Comparison of ENCODE assay signal across 15 cellular contexts in the genomic region with DNA sequence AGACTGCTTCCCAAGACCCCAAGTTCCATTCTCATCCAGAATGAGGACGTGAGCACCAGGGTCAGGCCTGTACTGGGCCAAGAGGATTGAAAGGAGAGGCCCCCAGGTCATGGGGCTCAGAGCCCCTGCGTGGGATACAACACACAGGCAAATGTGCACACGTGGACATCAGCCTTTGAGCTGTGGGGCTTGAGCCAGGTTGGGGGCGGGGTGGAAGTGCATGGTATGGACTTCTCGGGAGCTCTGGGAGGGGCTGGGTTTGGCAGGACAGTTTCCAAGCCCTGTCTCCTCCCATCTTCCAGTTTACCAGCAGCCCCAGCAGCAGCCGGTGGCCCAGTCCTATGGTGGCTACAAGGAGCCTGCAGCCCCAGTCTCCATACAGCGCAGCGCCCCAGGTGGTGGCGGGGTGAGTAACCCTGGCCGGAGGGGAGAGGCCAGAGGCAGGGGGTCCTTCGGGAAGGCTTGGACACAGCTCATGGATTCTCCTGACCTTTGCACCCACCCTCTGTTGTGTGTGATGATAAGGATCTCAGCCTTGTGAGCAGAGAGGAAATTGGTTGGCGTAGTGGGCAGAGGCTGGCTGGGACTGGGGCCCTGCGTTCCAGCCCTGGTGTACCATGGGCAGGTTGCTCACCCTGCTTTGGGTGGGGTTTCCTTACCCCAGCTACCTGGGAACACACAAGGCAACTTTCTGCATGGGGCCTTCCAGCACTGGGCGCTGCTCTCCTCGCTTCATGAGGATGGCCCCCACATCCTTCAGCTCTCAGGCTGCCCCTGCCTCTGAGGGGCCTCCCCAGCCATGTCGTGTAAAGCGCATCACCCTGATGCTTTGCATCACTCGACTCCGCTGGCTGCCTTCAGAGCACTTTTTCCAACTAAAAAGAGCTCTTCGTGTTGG. TPM values are rescaled to one million over a fixed set of nuclear protein-coding genes. Genes with fewer than 3 reads are reported as not detected.
DNase-seq lines count a peak whose midpoint lies in the region; ATAC-seq and TF ChIP-seq lines count a peak whose summit lies in the region.
"Had no signal": no experiment of that assay in that cellular context is flagged by ENCODE, and none has a peak within 500 bp of the region (broad histone marks: within the 10 kb centered on the region; RNA-seq: fewer than 3 reads in every experiment).

No MANE protein-coding gene starts in this region.

- POLR2A ChIA-PET in activated CD8-positive, alpha-beta T cell treated with anti-CD3 and anti-CD28 coated beads, Interleukin-2, amount 10 ng/mL, durations not matched to agents 7 days and 5 days (lab: Charles Lee), result interaction anchor here (2.2 kb wide), 1 partner anchor 61 kb away, joined by 8 read pairs; the partner anchor contains the start of gene RPL23

- H3K4me1 ChIP-seq in stomach, result peaks cover 21 to 64% (median 46%) of the 10 kb centered on the region in 4 donors

- CTCF ChIA-PET in activated CD8-positive, alpha-beta T cell treated with anti-CD3 and anti-CD28 coated beads, Interleukin-2, amount 10 ng/mL, durations not matched to agents 7 days and 5 days (lab: Charles Lee), result interaction anchor here (0.8 to 1.3 kb wide), 4 partner anchors 9 to 23 kb away, joined by 3 to 5 read pairs (median 3); partner anchors contain the start of gene LASP1NB

- no peak overlapping the region for H3K4me3 ChIP-seq in stomach
- H3K4me3 ChIP-seq: pancreas had no signal

- TF ChIP-seq EP300 in stomach (IDR thresholded peaks at IDR 0.05), result no peak

- no peak for ATAC-seq in activated T-cell treated with anti-CD3 and anti-CD28 coated beads, Interleukin-2, amount 50 U/mL, for 4 hours
- ATAC-seq in activated CD8-positive, alpha-beta T cell treated with anti-CD3 and anti-CD28 coated beads, Interleukin-2, amount 10 ng/mL, durations not matched to agents 7 days and 5 days, result no peak
- peak; percentile 30 for ATAC-seq in left lobe of liver
- ATAC-seq in HG03045 (IDR thresholded peaks at IDR 0.05; ENCODE audit: unreplicated experiment), result no peak
- no peak for ATAC-seq in GM21528 (IDR thresholded peaks at IDR 0.05; ENCODE audit: low FRiP score, unreplicated experiment)
- ATAC-seq: pancreas had no signal

- H3K4me1 Mint-ChIP-seq in activated T-cell treated with anti-CD3 and anti-CD28 coated beads, Interleukin-2, amount 50 U/mL, for 4 hours (ENCODE audit: low read depth), result peaks cover 6% of the 10 kb centered on the region
- peaks cover 36% of the 10 kb centered on the region for H3K4me1 Mint-ChIP-seq in activated CD8-positive, alpha-beta T cell treated with anti-CD3 and anti-CD28 coated beads, Interleukin-2, amount 10 ng/mL, durations not matched to agents 7 days and 5 days (ENCODE audit: low read depth)

- peaks cover 66 to 99% (median 88%) of the 10 kb centered on the region in 4 donors for H3K36me3 ChIP-seq in stomach

- H3K36me3 Mint-ChIP-seq in activated T-cell treated with anti-CD3 and anti-CD28 coated beads, Interleukin-2, amount 50 U/mL, for 4 hours (ENCODE audit: insufficient read depth), result peaks cover 30% of the 10 kb centered on the region
- H3K36me3 Mint-ChIP-seq in activated CD8-positive, alpha-beta T cell treated with anti-CD3 and anti-CD28 coated beads, Interleukin-2, amount 10 ng/mL, durations not matched to agents 7 days and 5 days (ENCODE audit: low read depth), result peaks cover 60% of the 10 kb centered on the region

- H3K9me3 Mint-ChIP-seq in activated T-cell treated with anti-CD3 and anti-CD28 coated beads, Interleukin-2, amount 50 U/mL, for 4 hours, result no peaks in the 10 kb centered on the region
- H3K9me3 Mint-ChIP-seq in activated CD8-positive, alpha-beta T cell treated with anti-CD3 and anti-CD28 coated beads, Interleukin-2, amount 10 ng/mL, durations not matched to agents 7 days and 5 days (ENCODE audit: insufficient read depth), result no peaks in the 10 kb centered on the region
- H3K9me3 Mint-ChIP-seq: central memory CD8-positive, alpha-beta T cell; IgD-negative memory B cell; T-helper 2 cell treated with Interferon-gamma antibody and Interleukin-4, amounts not matched to agents 5 μg/mL and 100 μg/mL, for 36 hours had no signal

- no peak overlapping the region for H3K4me3 Mint-ChIP-seq in activated T-cell treated with anti-CD3 and anti-CD28 coated beads, Interleukin-2, amount 50 U/mL, for 4 hours
- no peak overlapping the region for H3K4me3 Mint-ChIP-seq in activated CD8-positive, alpha-beta T cell treated with anti-CD3 and anti-CD28 coated beads, Interleukin-2, amount 10 ng/mL, durations not matched to agents 7 days and 5 days
- H3K4me3 Mint-ChIP-seq: central memory CD8-positive, alpha-beta T cell; IgD-negative memory B cell; T-helper 2 cell treated with Interferon-gamma antibody and Interleukin-4, amounts not matched to agents 5 μg/mL and 100 μg/mL, for 36 hours had no signal

- H3K27me3 Mint-ChIP-seq in activated T-cell treated with anti-CD3 and anti-CD28 coated beads, Interleukin-2, amount 50 U/mL, for 4 hours (ENCODE audit: low read depth), result no peaks in the 10 kb centered on the region
- no peaks in the 10 kb centered on the region for H3K27me3 Mint-ChIP-seq in activated CD8-positive, alpha-beta T cell treated with anti-CD3 and anti-CD28 coated beads, Interleukin-2, amount 10 ng/mL, durations not matched to agents 7 days and 5 days (ENCODE audit: low read depth)
- H3K27me3 Mint-ChIP-seq: central memory CD8-positive, alpha-beta T cell; IgD-negative memory B cell had no signal

- peak overlapping the region; percentile 33 for H3K27ac Mint-ChIP-seq in activated CD8-positive, alpha-beta T cell treated with anti-CD3 and anti-CD28 coated beads, Interleukin-2, amount 10 ng/mL, durations not matched to agents 7 days and 5 days
- H3K27ac Mint-ChIP-seq: IgD-negative memory B cell had no signal

- no peaks in the 10 kb centered on the region for H3K9me3 ChIP-seq in stomach
- H3K9me3 ChIP-seq: pancreas had no signal

- no peaks in the 10 kb centered on the region for H3K27me3 ChIP-seq in stomach
- H3K27me3 ChIP-seq: pancreas had no signal

- intact Hi-C loops in stomach (cut with DNase I; ENCODE audit: low total_unique reads), result no loop called here

- TF ChIP-seq POLR2A in stomach (IDR thresholded peaks at IDR 0.05), result no peak

- 73 to 83% (median 80%) methylated on average over 12 to 20 of the region's 20 CpGs for WGBS in stomach, 5 donors

- peak; percentile 13 to 17 for DNase-seq in activated T-cell treated with anti-CD3 and anti-CD28 coated beads, Interleukin-2, amount 50 U/mL, for 48 hours
- DNase-seq in activated T-cell treated with anti-CD3 and anti-CD28 coated beads, Interleukin-2, amount 50 U/mL, for 4 hours, result no peak
- DNase-seq in activated CD8-positive, alpha-beta T cell treated with anti-CD3 and anti-CD28 coated beads, Interleukin-2, amount 10 ng/mL, durations not matched to agents 7 days and 5 days, result no peak
- DNase-seq in left lobe of liver (ENCODE audit: low spot score) (peak; percentile 42), stomach (peak; percentile 15), NCI-H1092 (lab: John Stamatoyannopoulos, UW) (no peak)
- DNase-seq: EL, NCI-H1930 had no signal

- no peak for TF ChIP-seq CTCF in stomach (IDR thresholded peaks at IDR 0.05)

- H3K27ac ChIP-seq in stomach, result peak overlapping the region in 3 of 5 donors; percentile 14 to 16 (median 14)
- H3K27ac ChIP-seq: pancreas had no signal

RNA-seq across cellular contexts. Expression of gene LASP1, which starts 45.1 kb away (rescaled TPM):
- 100 to 1,000 TPM in 1 of 3 donors, 10 to 100 TPM in 2; 74.7 to 109 (median 88.2) TPM for total RNA-seq in activated T-cell treated with anti-CD3 and anti-CD28 coated beads, Interleukin-2, amount 50 U/mL, for 4 hours
- total RNA-seq in activated CD8-positive, alpha-beta T cell treated with anti-CD3 and anti-CD28 coated beads, Interleukin-2, amount 10 ng/mL, durations not matched to agents 7 days and 5 days, result 100 to 1,000 TPM; 268 to 276 TPM
- total RNA-seq in left lobe of liver, result 58.5 TPM
- total RNA-seq in stomach, result 100 to 1,000 TPM in 3 of 5 donors, 10 to 100 TPM in 2; 93.0 to 183 (median 107) TPM
- polyA plus RNA-seq in stomach, result 100 to 1,000 TPM in 1 of 3 donors, 10 to 100 TPM in 2; 33.7 to 119 (median 94.3) TPM

RNA-seq across cellular contexts. Expression of gene FBXO47, which starts 52.2 kb away (rescaled TPM):
- total RNA-seq in activated T-cell treated with anti-CD3 and anti-CD28 coated beads, Interleukin-2, amount 50 U/mL, for 4 hours, result under 1 TPM in 1 of 3 donors, not detected in 2; 0.08 TPM
- total RNA-seq in activated CD8-positive, alpha-beta T cell treated with anti-CD3 and anti-CD28 coated beads, Interleukin-2, amount 10 ng/mL, durations not matched to agents 7 days and 5 days, result not detected
- total RNA-seq in left lobe of liver, result 0.08 TPM
- total RNA-seq in stomach, result not detected
- not detected for polyA plus RNA-seq in stomach
- polyA plus RNA-seq: IgD-negative memory B cell, keratinocyte, pancreas had no signal

Comparison
In these comparisons a context has a peak if more than half of its experiments do, and no peak if none do; other contexts are left out.
1. DNase-seq: peak in activated T-cell treated with anti-CD3 and anti-CD28 coated beads, Interleukin-2, amount 50 U/mL, for 48 hours (2 of 2), left lobe of liver (single experiment) and stomach (single experiment); none in activated T-cell treated with anti-CD3 and anti-CD28 coated beads, Interleukin-2, amount 50 U/mL, for 4 hours (single experiment), activated CD8-positive, alpha-beta T cell treated with anti-CD3 and anti-CD28 coated beads, Interleukin-2, amount 10 ng/mL, durations not matched to agents 7 days and 5 days (single experiment) and NCI-H1092 (single experiment).